ENCODE assay signal across 8 cellular contexts in the genomic region with DNA sequence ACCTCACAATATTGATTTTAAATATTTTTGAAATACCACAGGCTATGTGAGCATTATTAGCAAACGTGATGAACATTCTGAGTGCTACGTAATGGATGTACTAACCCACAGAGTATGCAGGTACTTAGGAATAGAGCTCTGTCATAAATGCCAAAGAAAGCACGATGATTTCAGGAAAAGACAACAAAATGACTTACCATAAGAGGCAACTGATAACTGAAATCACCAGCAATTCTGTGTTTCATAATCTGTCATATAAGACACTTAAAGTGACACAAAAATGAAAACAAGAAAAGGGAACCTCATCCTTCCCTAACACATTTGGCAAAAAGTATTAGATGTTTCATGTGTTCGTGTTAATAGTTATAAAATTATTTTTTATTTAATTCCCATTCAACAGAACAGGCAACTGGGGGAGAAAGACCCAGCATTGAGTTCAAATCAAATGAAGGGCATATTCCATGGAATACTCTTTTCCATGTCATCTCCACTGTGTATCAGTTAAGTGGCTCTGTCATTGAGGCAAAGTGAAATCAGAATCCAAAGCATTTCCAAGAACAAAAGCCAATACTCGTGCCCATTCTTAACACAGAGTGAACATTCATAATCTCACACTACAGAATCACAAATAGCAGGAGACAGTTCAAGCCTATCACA. TPM values are rescaled to one million over a fixed set of nuclear protein-coding genes. Genes with fewer than 3 reads are reported as not detected.
"Had no signal": no experiment of that assay in that cellular context is flagged by ENCODE, and none has a peak within 500 bp of the region (broad histone marks: within the 10 kb centered on the region; RNA-seq: fewer than 3 reads in every experiment).

No MANE protein-coding gene starts in this region.

- DNase-seq: IMR-90, KBM-7, KG1 had no signal

- H3K27ac ChIP-seq: HL-60, KMS-11 had no signal

- H3K4me1 Mint-ChIP-seq: IgD-negative memory B cell had no signal

- H3K27ac Mint-ChIP-seq: IgD-negative memory B cell had no signal

- FAIRE-seq: K562 had no signal

- H3K9ac ChIP-seq: KMS-11 had no signal

- H3K4me3 Mint-ChIP-seq: IgD-negative memory B cell had no signal

- H3K4me3 ChIP-seq: K562 had no signal

- H3K4me2 ChIP-seq: KMS-11 had no signal

- ATAC-seq: K562 had no signal

RNA-seq across cellular contexts. Expression of a gene that starts 30.4 kb away (rescaled TPM):
- total RNA-seq: HT-29 had no signal
